In the genomic region with DNA sequence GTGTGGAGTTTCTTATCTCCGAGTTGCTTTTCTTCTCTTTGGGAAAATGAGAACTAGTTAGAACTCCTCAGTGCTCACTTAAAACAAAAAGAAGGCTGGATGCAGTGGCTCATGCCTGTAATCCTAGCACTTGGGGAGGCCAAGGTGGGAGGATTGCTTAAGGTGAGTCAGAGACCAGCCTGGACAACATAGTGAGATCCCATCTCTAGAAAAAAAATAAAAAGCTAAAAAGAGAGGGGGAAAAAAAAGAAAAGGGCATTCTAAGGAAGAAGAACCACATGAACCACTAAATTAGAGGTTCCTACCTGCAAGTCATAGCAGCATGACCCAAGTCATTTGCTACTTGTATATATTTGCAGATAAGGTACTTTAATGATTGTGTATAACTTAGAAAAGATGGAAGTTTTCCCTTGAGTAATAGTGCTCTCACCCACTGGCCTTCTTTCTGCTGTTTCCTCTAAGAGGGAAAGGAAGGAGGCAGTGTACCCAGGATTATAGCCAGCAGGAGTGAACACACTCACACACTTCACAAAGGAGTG, we compare ENCODE assay signal across 6 cellular contexts.
"Had no signal": no experiment of that assay in that cellular context is flagged by ENCODE, and none has a peak within 500 bp of the region (broad histone marks: within the 10 kb centered on the region; RNA-seq: fewer than 3 reads in every experiment).

No MANE protein-coding gene starts in this region.

- FAIRE-seq: HepG2, HTR-8/SVneo had no signal

- H3K4me2 ChIP-seq: KMS-11 had no signal

- ATAC-seq: HepG2 had no signal

- H3K27ac ChIP-seq: HL-60, KMS-11 had no signal

- DNase-seq: KBM-7, KG1 had no signal

- H3K9ac ChIP-seq: KMS-11 had no signal
